In the genomic region with DNA sequence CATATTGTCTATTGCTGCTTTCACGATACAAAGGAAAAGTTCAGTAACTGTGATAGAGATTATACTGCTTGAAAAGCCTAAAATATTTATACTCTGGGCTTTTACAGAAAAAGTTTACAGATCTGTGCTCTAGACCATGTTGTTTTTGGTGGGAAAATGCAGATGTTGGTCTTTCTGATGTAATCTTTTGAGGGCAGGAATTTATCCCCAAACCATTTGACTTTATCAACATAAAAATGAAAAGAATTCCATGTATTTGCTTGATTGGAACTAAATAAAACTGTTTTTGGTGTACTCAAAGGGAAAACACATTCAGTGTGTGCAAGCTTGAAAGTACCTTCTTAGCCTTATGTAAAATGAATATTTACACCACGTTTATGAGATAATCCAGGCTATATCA, we compare ENCODE assay signal across 1 cellular context.
TF ChIP-seq lines count a peak whose summit lies in the region.

No MANE protein-coding gene starts in this region.

TF ChIP-seq in WTC11, 78 proteins besides CTCF, POLR2A, EP300 and RAD21:
- TF ChIP-seq ETV6 (CRISPR knock-in tag; IDR thresholded peaks at IDR 0.05) (no peak), OVOL2 (CRISPR knock-in tag; IDR thresholded peaks at IDR 0.05; ENCODE audit: borderline replicate concordance) (no peak), MXD4 (CRISPR knock-in tag; IDR thresholded peaks at IDR 0.05; ENCODE audit: borderline replicate concordance) (no peak), ZNF219 (CRISPR knock-in tag; IDR thresholded peaks at IDR 0.05; ENCODE audit: borderline replicate concordance) (no peak), NR3C1 (CRISPR knock-in tag; conservative IDR thresholded peaks at IDR 0.05; ENCODE audit: low read depth) (no peak), PRRX2 (CRISPR knock-in tag; IDR thresholded peaks at IDR 0.05) (no peak), NR1H2 (CRISPR knock-in tag; IDR thresholded peaks at IDR 0.05) (no peak)
- TF ChIP-seq, protein P1, sequence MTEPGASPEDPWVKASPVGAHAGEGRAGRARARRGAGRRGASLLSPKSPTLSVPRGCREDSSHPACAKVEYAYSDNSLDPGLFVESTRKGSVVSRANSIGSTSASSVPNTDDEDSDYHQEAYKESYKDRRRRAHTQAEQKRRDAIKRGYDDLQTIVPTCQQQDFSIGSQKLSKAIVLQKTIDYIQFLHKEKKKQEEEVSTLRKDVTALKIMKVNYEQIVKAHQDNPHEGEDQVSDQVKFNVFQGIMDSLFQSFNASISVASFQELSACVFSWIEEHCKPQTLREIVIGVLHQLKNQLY (CRISPR knock-in tag; IDR thresholded peaks at IDR 0.05) = no peak
- TF ChIP-seq, protein P2, sequence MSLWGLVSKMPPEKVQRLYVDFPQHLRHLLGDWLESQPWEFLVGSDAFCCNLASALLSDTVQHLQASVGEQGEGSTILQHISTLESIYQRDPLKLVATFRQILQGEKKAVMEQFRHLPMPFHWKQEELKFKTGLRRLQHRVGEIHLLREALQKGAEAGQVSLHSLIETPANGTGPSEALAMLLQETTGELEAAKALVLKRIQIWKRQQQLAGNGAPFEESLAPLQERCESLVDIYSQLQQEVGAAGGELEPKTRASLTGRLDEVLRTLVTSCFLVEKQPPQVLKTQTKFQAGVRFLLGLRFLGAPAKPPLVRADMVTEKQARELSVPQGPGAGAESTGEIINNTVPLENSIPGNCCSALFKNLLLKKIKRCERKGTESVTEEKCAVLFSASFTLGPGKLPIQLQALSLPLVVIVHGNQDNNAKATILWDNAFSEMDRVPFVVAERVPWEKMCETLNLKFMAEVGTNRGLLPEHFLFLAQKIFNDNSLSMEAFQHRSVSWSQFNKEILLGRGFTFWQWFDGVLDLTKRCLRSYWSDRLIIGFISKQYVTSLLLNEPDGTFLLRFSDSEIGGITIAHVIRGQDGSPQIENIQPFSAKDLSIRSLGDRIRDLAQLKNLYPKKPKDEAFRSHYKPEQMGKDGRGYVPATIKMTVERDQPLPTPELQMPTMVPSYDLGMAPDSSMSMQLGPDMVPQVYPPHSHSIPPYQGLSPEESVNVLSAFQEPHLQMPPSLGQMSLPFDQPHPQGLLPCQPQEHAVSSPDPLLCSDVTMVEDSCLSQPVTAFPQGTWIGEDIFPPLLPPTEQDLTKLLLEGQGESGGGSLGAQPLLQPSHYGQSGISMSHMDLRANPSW (CRISPR knock-in tag; conservative IDR thresholded peaks at IDR 0.05; ENCODE audit: low read depth) = no peak
- TF ChIP-seq, protein P3, sequence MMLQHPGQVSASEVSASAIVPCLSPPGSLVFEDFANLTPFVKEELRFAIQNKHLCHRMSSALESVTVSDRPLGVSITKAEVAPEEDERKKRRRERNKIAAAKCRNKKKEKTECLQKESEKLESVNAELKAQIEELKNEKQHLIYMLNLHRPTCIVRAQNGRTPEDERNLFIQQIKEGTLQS (CRISPR knock-in tag; conservative IDR thresholded peaks at IDR 0.05) = no peak
- TF ChIP-seq, protein P4, sequence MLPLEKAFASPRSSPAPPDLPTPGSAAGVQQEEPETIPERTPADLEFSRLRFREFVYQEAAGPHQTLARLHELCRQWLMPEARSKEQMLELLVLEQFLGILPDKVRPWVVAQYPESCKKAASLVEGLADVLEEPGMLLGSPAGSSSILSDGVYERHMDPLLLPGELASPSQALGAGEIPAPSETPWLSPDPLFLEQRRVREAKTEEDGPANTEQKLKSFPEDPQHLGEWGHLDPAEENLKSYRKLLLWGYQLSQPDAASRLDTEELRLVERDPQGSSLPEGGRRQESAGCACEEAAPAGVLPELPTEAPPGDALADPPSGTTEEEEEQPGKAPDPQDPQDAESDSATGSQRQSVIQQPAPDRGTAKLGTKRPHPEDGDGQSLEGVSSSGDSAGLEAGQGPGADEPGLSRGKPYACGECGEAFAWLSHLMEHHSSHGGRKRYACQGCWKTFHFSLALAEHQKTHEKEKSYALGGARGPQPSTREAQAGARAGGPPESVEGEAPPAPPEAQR (CRISPR knock-in tag; IDR thresholded peaks at IDR 0.05) = no peak
- TF ChIP-seq, protein P5, sequence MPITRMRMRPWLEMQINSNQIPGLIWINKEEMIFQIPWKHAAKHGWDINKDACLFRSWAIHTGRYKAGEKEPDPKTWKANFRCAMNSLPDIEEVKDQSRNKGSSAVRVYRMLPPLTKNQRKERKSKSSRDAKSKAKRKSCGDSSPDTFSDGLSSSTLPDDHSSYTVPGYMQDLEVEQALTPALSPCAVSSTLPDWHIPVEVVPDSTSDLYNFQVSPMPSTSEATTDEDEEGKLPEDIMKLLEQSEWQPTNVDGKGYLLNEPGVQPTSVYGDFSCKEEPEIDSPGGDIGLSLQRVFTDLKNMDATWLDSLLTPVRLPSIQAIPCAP (CRISPR knock-in tag; IDR thresholded peaks at IDR 0.05) = no peak
- TF ChIP-seq, protein P6, sequence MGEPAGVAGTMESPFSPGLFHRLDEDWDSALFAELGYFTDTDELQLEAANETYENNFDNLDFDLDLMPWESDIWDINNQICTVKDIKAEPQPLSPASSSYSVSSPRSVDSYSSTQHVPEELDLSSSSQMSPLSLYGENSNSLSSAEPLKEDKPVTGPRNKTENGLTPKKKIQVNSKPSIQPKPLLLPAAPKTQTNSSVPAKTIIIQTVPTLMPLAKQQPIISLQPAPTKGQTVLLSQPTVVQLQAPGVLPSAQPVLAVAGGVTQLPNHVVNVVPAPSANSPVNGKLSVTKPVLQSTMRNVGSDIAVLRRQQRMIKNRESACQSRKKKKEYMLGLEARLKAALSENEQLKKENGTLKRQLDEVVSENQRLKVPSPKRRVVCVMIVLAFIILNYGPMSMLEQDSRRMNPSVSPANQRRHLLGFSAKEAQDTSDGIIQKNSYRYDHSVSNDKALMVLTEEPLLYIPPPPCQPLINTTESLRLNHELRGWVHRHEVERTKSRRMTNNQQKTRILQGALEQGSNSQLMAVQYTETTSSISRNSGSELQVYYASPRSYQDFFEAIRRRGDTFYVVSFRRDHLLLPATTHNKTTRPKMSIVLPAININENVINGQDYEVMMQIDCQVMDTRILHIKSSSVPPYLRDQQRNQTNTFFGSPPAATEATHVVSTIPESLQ (CRISPR knock-in tag; IDR thresholded peaks at IDR 0.05) = no peak
- TF ChIP-seq, protein P7, sequence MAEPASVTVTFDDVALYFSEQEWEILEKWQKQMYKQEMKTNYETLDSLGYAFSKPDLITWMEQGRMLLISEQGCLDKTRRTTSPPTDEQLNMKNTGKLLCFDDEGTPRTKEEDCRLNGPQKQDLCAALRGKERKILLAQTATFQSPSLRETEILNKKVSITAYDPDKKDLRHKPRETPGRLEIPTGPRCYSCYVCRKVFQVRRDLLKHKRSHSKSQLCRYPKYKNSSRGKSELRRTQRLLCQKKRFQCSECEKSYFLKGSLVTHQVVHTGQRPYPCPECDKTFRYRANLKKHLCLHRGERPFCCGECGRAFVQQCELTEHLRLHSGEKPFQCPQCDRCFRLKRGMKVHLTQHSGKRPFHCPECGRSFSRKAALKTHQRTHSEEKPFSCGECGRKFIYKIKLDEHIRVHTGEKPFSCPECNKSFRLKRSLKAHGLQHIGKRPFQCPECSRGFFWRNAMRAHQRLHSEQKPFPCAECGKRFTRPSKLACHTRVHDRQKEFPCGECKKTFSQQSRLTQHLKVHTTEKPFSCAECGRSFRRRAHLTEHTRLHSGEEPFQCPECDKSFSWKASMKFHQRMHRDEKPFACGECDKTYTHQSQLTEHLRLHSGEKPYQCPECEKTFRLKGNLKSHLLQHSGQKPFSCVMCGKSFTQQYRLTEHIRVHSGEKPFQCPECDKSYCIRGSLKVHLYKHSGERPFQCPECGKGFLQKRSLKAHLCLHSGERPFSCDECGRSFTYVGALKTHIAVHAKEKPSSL (CRISPR knock-in tag; conservative IDR thresholded peaks at IDR 0.05) = no peak
- TF ChIP-seq, protein P8, sequence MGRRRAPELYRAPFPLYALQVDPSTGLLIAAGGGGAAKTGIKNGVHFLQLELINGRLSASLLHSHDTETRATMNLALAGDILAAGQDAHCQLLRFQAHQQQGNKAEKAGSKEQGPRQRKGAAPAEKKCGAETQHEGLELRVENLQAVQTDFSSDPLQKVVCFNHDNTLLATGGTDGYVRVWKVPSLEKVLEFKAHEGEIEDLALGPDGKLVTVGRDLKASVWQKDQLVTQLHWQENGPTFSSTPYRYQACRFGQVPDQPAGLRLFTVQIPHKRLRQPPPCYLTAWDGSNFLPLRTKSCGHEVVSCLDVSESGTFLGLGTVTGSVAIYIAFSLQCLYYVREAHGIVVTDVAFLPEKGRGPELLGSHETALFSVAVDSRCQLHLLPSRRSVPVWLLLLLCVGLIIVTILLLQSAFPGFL (CRISPR knock-in tag; IDR thresholded peaks at IDR 0.05; ENCODE audit: borderline replicate concordance) = no peak
- TF ChIP-seq, protein P9, sequence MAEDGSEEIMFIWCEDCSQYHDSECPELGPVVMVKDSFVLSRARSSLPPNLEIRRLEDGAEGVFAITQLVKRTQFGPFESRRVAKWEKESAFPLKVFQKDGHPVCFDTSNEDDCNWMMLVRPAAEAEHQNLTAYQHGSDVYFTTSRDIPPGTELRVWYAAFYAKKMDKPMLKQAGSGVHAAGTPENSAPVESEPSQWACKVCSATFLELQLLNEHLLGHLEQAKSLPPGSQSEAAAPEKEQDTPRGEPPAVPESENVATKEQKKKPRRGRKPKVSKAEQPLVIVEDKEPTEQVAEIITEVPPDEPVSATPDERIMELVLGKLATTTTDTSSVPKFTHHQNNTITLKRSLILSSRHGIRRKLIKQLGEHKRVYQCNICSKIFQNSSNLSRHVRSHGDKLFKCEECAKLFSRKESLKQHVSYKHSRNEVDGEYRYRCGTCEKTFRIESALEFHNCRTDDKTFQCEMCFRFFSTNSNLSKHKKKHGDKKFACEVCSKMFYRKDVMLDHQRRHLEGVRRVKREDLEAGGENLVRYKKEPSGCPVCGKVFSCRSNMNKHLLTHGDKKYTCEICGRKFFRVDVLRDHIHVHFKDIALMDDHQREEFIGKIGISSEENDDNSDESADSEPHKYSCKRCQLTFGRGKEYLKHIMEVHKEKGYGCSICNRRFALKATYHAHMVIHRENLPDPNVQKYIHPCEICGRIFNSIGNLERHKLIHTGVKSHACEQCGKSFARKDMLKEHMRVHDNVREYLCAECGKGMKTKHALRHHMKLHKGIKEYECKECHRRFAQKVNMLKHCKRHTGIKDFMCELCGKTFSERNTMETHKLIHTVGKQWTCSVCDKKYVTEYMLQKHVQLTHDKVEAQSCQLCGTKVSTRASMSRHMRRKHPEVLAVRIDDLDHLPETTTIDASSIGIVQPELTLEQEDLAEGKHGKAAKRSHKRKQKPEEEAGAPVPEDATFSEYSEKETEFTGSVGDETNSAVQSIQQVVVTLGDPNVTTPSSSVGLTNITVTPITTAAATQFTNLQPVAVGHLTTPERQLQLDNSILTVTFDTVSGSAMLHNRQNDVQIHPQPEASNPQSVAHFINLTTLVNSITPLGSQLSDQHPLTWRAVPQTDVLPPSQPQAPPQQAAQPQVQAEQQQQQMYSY (CRISPR knock-in tag; IDR thresholded peaks at IDR 0.05) = no peak
- TF ChIP-seq, protein P10, sequence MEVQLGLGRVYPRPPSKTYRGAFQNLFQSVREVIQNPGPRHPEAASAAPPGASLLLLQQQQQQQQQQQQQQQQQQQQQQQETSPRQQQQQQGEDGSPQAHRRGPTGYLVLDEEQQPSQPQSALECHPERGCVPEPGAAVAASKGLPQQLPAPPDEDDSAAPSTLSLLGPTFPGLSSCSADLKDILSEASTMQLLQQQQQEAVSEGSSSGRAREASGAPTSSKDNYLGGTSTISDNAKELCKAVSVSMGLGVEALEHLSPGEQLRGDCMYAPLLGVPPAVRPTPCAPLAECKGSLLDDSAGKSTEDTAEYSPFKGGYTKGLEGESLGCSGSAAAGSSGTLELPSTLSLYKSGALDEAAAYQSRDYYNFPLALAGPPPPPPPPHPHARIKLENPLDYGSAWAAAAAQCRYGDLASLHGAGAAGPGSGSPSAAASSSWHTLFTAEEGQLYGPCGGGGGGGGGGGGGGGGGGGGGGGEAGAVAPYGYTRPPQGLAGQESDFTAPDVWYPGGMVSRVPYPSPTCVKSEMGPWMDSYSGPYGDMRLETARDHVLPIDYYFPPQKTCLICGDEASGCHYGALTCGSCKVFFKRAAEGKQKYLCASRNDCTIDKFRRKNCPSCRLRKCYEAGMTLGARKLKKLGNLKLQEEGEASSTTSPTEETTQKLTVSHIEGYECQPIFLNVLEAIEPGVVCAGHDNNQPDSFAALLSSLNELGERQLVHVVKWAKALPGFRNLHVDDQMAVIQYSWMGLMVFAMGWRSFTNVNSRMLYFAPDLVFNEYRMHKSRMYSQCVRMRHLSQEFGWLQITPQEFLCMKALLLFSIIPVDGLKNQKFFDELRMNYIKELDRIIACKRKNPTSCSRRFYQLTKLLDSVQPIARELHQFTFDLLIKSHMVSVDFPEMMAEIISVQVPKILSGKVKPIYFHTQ (CRISPR knock-in tag; IDR thresholded peaks at IDR 0.05) = no peak
TF ChIP-seq in WTC11: peak in this region for 0.
